In the genomic region with DNA sequence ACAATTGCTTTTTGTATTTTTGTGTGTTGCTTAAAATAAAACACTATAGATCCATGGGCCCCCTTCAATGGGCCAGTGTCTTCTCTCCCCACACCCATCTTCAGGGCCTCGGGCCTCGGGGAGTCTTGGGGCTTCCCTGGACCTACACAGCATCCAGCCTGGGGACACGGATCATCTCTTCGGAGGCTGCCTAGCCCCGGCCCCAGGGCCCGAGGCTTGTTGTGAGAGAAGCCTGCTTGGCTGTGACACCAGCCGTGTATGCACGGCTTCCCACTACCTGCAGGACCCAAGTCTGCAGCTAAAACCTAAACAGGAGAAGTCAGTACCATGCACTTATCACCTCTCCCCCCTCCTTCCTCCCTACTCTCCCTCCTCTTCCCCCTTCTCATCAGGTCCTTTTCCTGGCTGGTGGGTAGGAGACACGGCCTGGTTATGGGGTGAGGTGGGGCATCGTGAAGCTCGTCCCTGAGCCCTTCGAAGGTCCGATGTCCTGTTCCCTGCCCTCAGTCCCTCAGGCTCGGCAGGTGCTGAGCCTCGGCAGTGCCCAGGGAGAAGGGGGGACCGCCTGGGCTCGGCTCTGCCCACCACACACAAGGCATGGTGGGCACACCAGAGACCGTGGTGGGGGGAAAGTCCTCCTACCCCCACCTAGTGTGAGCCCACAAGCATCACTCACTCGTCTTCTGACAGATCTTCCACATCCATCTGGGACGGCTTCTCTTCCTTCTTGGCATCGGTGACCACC, we compare ENCODE assay signal across 18 cellular contexts.
"Had no signal": no experiment of that assay in that cellular context is flagged by ENCODE, and none has a peak within 500 bp of the region (broad histone marks: within the 10 kb centered on the region; RNA-seq: fewer than 3 reads in every experiment).

No MANE protein-coding gene starts in this region.

- H3K27ac Mint-ChIP-seq: activated naive CD4-positive, alpha-beta T cell treated with anti-CD3 and anti-CD28 coated beads, Interleukin-2, amount 50 U/mL, for 72 hours; effector memory CD8-positive, alpha-beta T cell; nephron progenitor cell; stimulated activated naive CD8-positive, alpha-beta T cell treated with anti-CD3 and anti-CD28 coated beads, Interleukin-15, Interleukin-2, amounts not matched to agents 100 ng/mL and 50 ng/mL, for 24 hours; T-cell had no signal

- H3K9me3 Mint-ChIP-seq: T-cell had no signal

- H3K27ac ChIP-seq: ascending aorta, brain microvascular endothelial cell, colonic mucosa, dorsolateral prefrontal cortex, pancreas, thyroid gland had no signal

- H3K36me3 ChIP-seq: colonic mucosa, pancreas, thyroid gland had no signal

- H3K4me1 Mint-ChIP-seq: nephron progenitor cell had no signal

- H3K27me3 ChIP-seq: ascending aorta, brain microvascular endothelial cell, colonic mucosa, dorsolateral prefrontal cortex, pancreas, thyroid gland had no signal

- H3K4me1 ChIP-seq: ascending aorta, colonic mucosa had no signal

- H3K27me3 Mint-ChIP-seq: effector memory CD8-positive, alpha-beta T cell; stimulated activated naive CD8-positive, alpha-beta T cell treated with anti-CD3 and anti-CD28 coated beads, Interleukin-15, Interleukin-2, amounts not matched to agents 100 ng/mL and 50 ng/mL, for 24 hours; T-cell had no signal

- DNase-seq: activated T-cell treated with anti-CD3 and anti-CD28 coated beads, Interleukin-2, amount 50 U/mL, for 1 hour; brain microvascular endothelial cell; central memory CD4-positive, alpha-beta T cell; colonic mucosa; effector memory CD8-positive, alpha-beta T cell; islet precursor cell; midbrain; nephron progenitor cell; stimulated activated CD4-positive, alpha-beta T cell treated with anti-CD3 and anti-CD28 coated beads, Interleukin-12 subunit alpha, Interleukin-12 subunit beta, amount 100 ng/mL, for 4 hours; substantia nigra; T-cell; thyroid gland had no signal

- H3K4me3 ChIP-seq: ascending aorta, colonic mucosa, dorsolateral prefrontal cortex, pancreas, thyroid gland had no signal

- ATAC-seq: activated naive CD4-positive, alpha-beta T cell treated with anti-CD3 and anti-CD28 coated beads, Interleukin-2, amount 50 U/mL, for 72 hours; effector memory CD8-positive, alpha-beta T cell; esophagus mucosa; pancreas; T-cell had no signal

- H3K9me3 ChIP-seq: ascending aorta, colonic mucosa, pancreas, thyroid gland had no signal

- H3K4me3 Mint-ChIP-seq: effector memory CD8-positive, alpha-beta T cell; nephron progenitor cell; stimulated activated naive CD8-positive, alpha-beta T cell treated with anti-CD3 and anti-CD28 coated beads, Interleukin-15, Interleukin-2, amounts not matched to agents 100 ng/mL and 50 ng/mL, for 24 hours; T-cell had no signal
